In the genomic region with DNA sequence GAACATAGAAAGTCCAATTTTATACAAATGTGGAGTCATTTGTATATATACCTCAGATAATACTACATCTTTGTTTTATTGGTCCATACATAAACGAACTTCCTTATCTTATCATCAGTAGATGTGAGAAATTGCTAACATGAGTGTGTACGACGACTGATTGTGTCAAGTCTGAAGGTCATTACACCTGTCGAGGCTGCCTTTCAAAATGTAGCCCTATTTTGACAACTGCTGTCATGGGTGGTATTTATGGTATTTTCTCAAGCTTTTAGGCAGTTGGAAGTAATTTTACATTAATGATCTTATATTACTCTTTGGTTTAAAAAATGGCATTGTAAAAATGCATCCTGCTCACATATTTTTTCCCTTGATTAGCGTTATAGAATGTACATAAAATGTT, we compare ENCODE assay signal across 23 cellular contexts.
"Had no signal": no experiment of that assay in that cellular context is flagged by ENCODE, and none has a peak within 500 bp of the region (broad histone marks: within the 10 kb centered on the region; RNA-seq: fewer than 3 reads in every experiment).

No MANE protein-coding gene starts in this region.

- H3K27me3 ChIP-seq: stomach, suprapubic skin, testis, thyroid gland, tibial artery, tibial nerve, transverse colon, upper lobe of left lung, upper lobe of right lung, uterus, vagina had no signal

- H3K27ac ChIP-seq: stomach, suprapubic skin, testis, thoracic aorta, thyroid gland, tibial artery, tibial nerve, transverse colon, upper lobe of left lung, upper lobe of right lung, uterus, vagina had no signal

- H3K36me3 ChIP-seq: stomach, suprapubic skin, thoracic aorta, thyroid gland, tibial artery, tibial nerve, transverse colon, upper lobe of left lung, upper lobe of right lung, uterus, vagina had no signal

- DNase-seq: stimulated activated CD4-positive, alpha-beta T cell treated with anti-CD3 and anti-CD28 coated beads, Interleukin-2, amount 100 ng/mL, for 48 hours; stimulated activated CD4-positive, alpha-beta T cell treated with anti-CD3 and anti-CD28 coated beads, Interleukin-4, amount 100 ng/mL, for 1 hour; stimulated activated CD4-positive, alpha-beta T cell treated with anti-CD3 and anti-CD28 coated beads, Interleukin-4, amount 100 ng/mL, for 24 hours; stimulated activated CD4-positive, alpha-beta T cell treated with anti-CD3 and anti-CD28 coated beads, Interleukin-4, amount 100 ng/mL, for 4 hours; stimulated activated CD8-positive, alpha-beta memory T cell treated with anti-CD3 and anti-CD28 coated beads, Interleukin-4, amount 100 ng/mL, for 48 hours; stimulated activated naive B cell treated with anti-CD40 and anti-IgM and Interleukin-4, amounts not matched to agents 10 μg/mL and 1 μg/mL and 100 μg/mL, for 72 hours; stimulated activated naive CD4-positive, alpha-beta T cell; stimulated activated naive CD4-positive, alpha-beta T cell treated with Interleukin-2 at 50 U/mL for 16 hours; stimulated activated naive CD8-positive, alpha-beta T cell treated with anti-CD3 and anti-CD28 coated beads, Interleukin-15, amount 100 ng/mL, for 72 hours; stimulated activated naive CD8-positive, alpha-beta T cell treated with anti-CD3 and anti-CD28 coated beads, Interleukin-15, Interleukin-2, amounts not matched to agents 100 U/mL and 50 U/mL, for 24 hours; stomach; substantia nigra; testis; thyroid gland; tibial artery; transverse colon; upper lobe of left lung; upper lobe of right lung; uterus had no signal

- H3K4me3 ChIP-seq: stomach, suprapubic skin, testis, thoracic aorta, thyroid gland, tibial artery, tibial nerve, transverse colon, upper lobe of left lung, upper lobe of right lung, uterus, vagina had no signal

- H3K9me3 ChIP-seq: stomach, suprapubic skin, testis, thoracic aorta, thyroid gland, tibial artery, tibial nerve, transverse colon, upper lobe of left lung, upper lobe of right lung, uterus, vagina had no signal
